ENCODE assay signal across 8 cellular contexts in genomic region chr6:166512567-166512966, GRCh38.
DNase-seq lines count a peak whose midpoint lies in the region; ATAC-seq and TF ChIP-seq lines count a peak whose summit lies in the region.

No MANE protein-coding gene starts in this region.

- no peaks in the 10 kb centered on the region for H3K36me3 Mint-ChIP-seq in activated naive CD8-positive, alpha-beta T cell treated with anti-CD3 and anti-CD28 coated beads, Interleukin-2, amount 10 ng/mL, durations not matched to agents 7 days and 5 days

- no peaks in the 10 kb centered on the region for H3K36me3 ChIP-seq in DOHH2 (ENCODE audit: control insufficient read depth, low read length)
- H3K36me3 ChIP-seq in left ventricle myocardium inferior = peaks cover 40% of the 10 kb centered on the region

- H3K4me3 ChIP-seq in DOHH2 (ENCODE audit: low read length) (peak overlapping the region; percentile 35; the same call in 1 of the 2 replicates), left ventricle myocardium inferior (no peak overlapping the region)

- no peaks in the 10 kb centered on the region for H3K4me1 Mint-ChIP-seq in activated naive CD8-positive, alpha-beta T cell treated with anti-CD3 and anti-CD28 coated beads, Interleukin-2, amount 10 ng/mL, durations not matched to agents 7 days and 5 days

- no peaks in the 10 kb centered on the region for H3F3A ChIP-seq in DOHH2 (ENCODE audit: control insufficient read depth, insufficient read depth)

- no peak for DNase-seq in activated naive CD8-positive, alpha-beta T cell treated with anti-CD3 and anti-CD28 coated beads, Interleukin-2, amount 10 ng/mL, durations not matched to agents 7 days and 5 days
- no peak for DNase-seq in cerebellum (ENCODE audit: low spot score)
- DNase-seq in AML-193 (lab: John Stamatoyannopoulos, UW) = no peak
- no peak for DNase-seq in left ventricle myocardium inferior
- no peak for DNase-seq in DMS 273 treated with DMSO at 0.1 percent for 48 hours (lab: John Stamatoyannopoulos, UW)

- H3K9me3 ChIP-seq in DOHH2 (ENCODE audit: control insufficient read depth, insufficient read depth, low read length) (no peaks in the 10 kb centered on the region), left ventricle myocardium inferior (replicated peaks) (no peaks in the 10 kb centered on the region)

- TF ChIP-seq CTCF in DOHH2 (IDR thresholded peaks at IDR 0.05; ENCODE audit: low read depth, low read length, poor library complexity, severe bottlenecking) (peak; percentile 78), left ventricle myocardium inferior (IDR thresholded peaks at IDR 0.05; ENCODE audit: borderline replicate concordance) (no peak)

- POLR2A ChIA-PET in activated naive CD8-positive, alpha-beta T cell treated with anti-CD3 and anti-CD28 coated beads, Interleukin-2, amount 10 ng/mL, durations not matched to agents 7 days and 5 days (lab: Charles Lee) = no interaction called here

- no peaks in the 10 kb centered on the region for H3K9me3 Mint-ChIP-seq in activated naive CD8-positive, alpha-beta T cell treated with anti-CD3 and anti-CD28 coated beads, Interleukin-2, amount 10 ng/mL, durations not matched to agents 7 days and 5 days

- H3K27ac ChIP-seq in DOHH2 (ENCODE audit: low read depth, low read length) = no peak overlapping the region
- H3K27ac ChIP-seq in left ventricle myocardium inferior (replicated peaks) = no peak overlapping the region

- intact Hi-C loops in left ventricle myocardium inferior (cut with micrococcal nuclease) = no loop called here

- H3K27me3 Mint-ChIP-seq in activated naive CD8-positive, alpha-beta T cell treated with anti-CD3 and anti-CD28 coated beads, Interleukin-2, amount 10 ng/mL, durations not matched to agents 7 days and 5 days = no peaks in the 10 kb centered on the region

- ATAC-seq in GM21360 (IDR thresholded peaks at IDR 0.05; ENCODE audit: unreplicated experiment) = peak; percentile 97
- ATAC-seq in HG03558 (IDR thresholded peaks at IDR 0.05; ENCODE audit: extremely low read depth, unreplicated experiment) = peak; percentile 89
- ATAC-seq in activated naive CD8-positive, alpha-beta T cell treated with anti-CD3 and anti-CD28 coated beads, Interleukin-2, amount 10 ng/mL, durations not matched to agents 7 days and 5 days (ENCODE audit: low read depth) = peak; percentile 60

- H3K4me2 ChIP-seq in DOHH2 (ENCODE audit: low read length) = peak overlapping the region; percentile 62

- no peaks in the 10 kb centered on the region for H3K9me2 ChIP-seq in DOHH2 (replicated peaks; ENCODE audit: control insufficient read depth, low read length)

- H3K4me3 Mint-ChIP-seq in activated naive CD8-positive, alpha-beta T cell treated with anti-CD3 and anti-CD28 coated beads, Interleukin-2, amount 10 ng/mL, durations not matched to agents 7 days and 5 days = no peak overlapping the region

- H4K20me1 ChIP-seq in DOHH2 (ENCODE audit: control insufficient read depth, insufficient read depth, low read depth, low read length) = no peaks in the 10 kb centered on the region

- H3K79me2 ChIP-seq in DOHH2 (ENCODE audit: control insufficient read depth, low read length) = no peaks in the 10 kb centered on the region

- peaks cover 14% of the 10 kb centered on the region for H3K4me1 ChIP-seq in DOHH2 (ENCODE audit: control insufficient read depth, low read length)
- H3K4me1 ChIP-seq in left ventricle myocardium inferior = peaks cover 17% of the 10 kb centered on the region

- H3K27me3 ChIP-seq in DOHH2 (ENCODE audit: control insufficient read depth, low read length) (no peaks in the 10 kb centered on the region), left ventricle myocardium inferior (ENCODE audit: low read depth) (no peaks in the 10 kb centered on the region)

- H3K27ac Mint-ChIP-seq in activated naive CD8-positive, alpha-beta T cell treated with anti-CD3 and anti-CD28 coated beads, Interleukin-2, amount 10 ng/mL, durations not matched to agents 7 days and 5 days = no peak overlapping the region
